Comparison of ENCODE assay signal across 23 cellular contexts in the genomic region with DNA sequence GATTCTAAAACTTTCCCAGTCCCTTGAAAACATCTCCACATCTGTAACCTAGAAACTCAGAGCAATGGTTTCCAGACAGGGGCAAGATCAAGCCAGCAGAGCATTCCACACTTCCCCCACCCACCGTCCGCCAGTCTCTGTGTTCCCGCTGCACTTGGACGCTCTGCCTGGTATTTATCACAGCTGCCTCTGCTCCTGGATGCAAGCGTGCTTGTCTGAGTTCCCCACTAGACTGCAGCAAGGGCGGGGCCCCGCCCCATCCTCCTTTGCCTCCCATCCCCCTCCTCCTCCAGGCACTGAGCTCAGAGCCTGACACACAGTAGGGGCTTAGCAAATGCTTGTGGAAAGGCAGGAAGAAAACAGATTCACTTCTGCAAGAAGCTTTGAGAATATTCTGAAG.
A peak's percentile ranks its signal among the peaks of the same experiment; 100 is the strongest.
DNase-seq lines count a peak whose midpoint lies in the region; ATAC-seq and TF ChIP-seq lines count a peak whose summit lies in the region.
"Had no signal": no experiment of that assay in that cellular context is flagged by ENCODE, and none has a peak within 500 bp of the region (broad histone marks: within the 10 kb centered on the region; RNA-seq: fewer than 3 reads in every experiment).

No MANE protein-coding gene starts in this region.

- H3K4me3 ChIP-seq in hepatocyte: no peak overlapping the region
- peak overlapping the region; percentile 9 for H3K4me3 ChIP-seq in neural cell (ENCODE audit: low read length)
- H3K4me3 ChIP-seq in lower leg skin (ENCODE audit: low read depth, poor library complexity, severe bottlenecking): no peak overlapping the region
- H3K4me3 ChIP-seq: cardiac muscle cell, coronary artery, lung, skin epidermis had no signal

- 10% methylated on average over 7 of the region's 7 CpGs for WGBS in hepatocyte (ENCODE audit: low lambda C conversion rate, missing lambda C conversion rate)
- WGBS in lower leg skin, 2 donors: 3 to 6% methylated on average over 7 of the region's 7 CpGs

- H2AFZ ChIP-seq in hepatocyte (no peak overlapping the region), neural cell (ENCODE audit: low read depth, low read length) (no peak overlapping the region)

- no peak for ATAC-seq in HG02840 (IDR thresholded peaks at IDR 0.05; ENCODE audit: low FRiP score, unreplicated experiment)

- H3K79me2 ChIP-seq in hepatocyte (no peaks in the 10 kb centered on the region), neural cell (replicated peaks; ENCODE audit: insufficient read depth, low read length) (no peaks in the 10 kb centered on the region)

- no peaks in the 10 kb centered on the region for H3K4me1 ChIP-seq in hepatocyte (ENCODE audit: insufficient read depth)

- intact Hi-C loops in lower leg skin (cut with DNase I; ENCODE audit: low total_unique reads): no loop called here

- H3K27ac ChIP-seq in hepatocyte: no peak overlapping the region
- H3K27ac ChIP-seq in neural cell (ENCODE audit: low read length): peak overlapping the region; percentile 9
- H3K27ac ChIP-seq: 22Rv1, cardiac muscle cell, coronary artery, neutrophil, skin epidermis had no signal

- H3K27me3 ChIP-seq in hepatocyte (peaks cover 33% of the 10 kb centered on the region), neural cell (ENCODE audit: insufficient read depth, low read depth, low read length) (no peaks in the 10 kb centered on the region)
- H3K27me3 ChIP-seq: cardiac muscle cell had no signal

- no peaks in the 10 kb centered on the region for H3F3A ChIP-seq in neural cell (ENCODE audit: insufficient read depth, low read length, poor library complexity, severe bottlenecking)

- H3K9ac ChIP-seq in neural cell (ENCODE audit: low read length): no peak overlapping the region

- TF ChIP-seq RAD21 in neural cell (conservative IDR thresholded peaks at IDR 0.05): no peak

- no peaks in the 10 kb centered on the region for H3K9me2 ChIP-seq in hepatocyte (replicated peaks; ENCODE audit: insufficient read depth)
- no peaks in the 10 kb centered on the region for H3K9me2 ChIP-seq in neural cell (ENCODE audit: insufficient read depth, low read length)

- H3K4me2 ChIP-seq in hepatocyte (no peak overlapping the region), neural cell (ENCODE audit: low read length) (no peak overlapping the region)

- no peak for TF ChIP-seq EP300 in neural cell (conservative IDR thresholded peaks at IDR 0.05; ENCODE audit: poor library complexity, severe bottlenecking)

- H3K9me3 ChIP-seq in hepatocyte (ENCODE audit: low read depth) (no peaks in the 10 kb centered on the region), neural cell (ENCODE audit: low read length) (no peaks in the 10 kb centered on the region)
- H3K9me3 ChIP-seq: neutrophil had no signal

- peak in 2 of 3 experiments; percentile 31 to 56 for DNase-seq in NCI-H1417 (lab: John Stamatoyannopoulos, UW)
- no peak for DNase-seq in NCI-H1417 treated with DMSO at 0.1 percent for 48 hours (lab: John Stamatoyannopoulos, UW)
- DNase-seq in NCI-H510A (lab: John Stamatoyannopoulos, UW): peak; percentile 58
- peak; percentile 18 for DNase-seq in hepatocyte (ENCODE audit: low spot score)
- no peak for DNase-seq in lower leg skin (ENCODE audit: low spot score in 2 of 2)
- no peak for DNase-seq in activated gamma-delta T cell (lab: John Stamatoyannopoulos, UW)
- DNase-seq: activated CD4-positive, alpha-beta T cell treated with anti-CD3 and anti-CD28 coated beads, Interleukin-2, amount 50 U/mL, for 1 hour; CD4-positive, alpha-beta T cell; DMS153; HCEC 1CT; IMR-90; NCI-H1105; NCI-H2029 treated with DMSO at 0.1 percent for 48 hours; NCI-H524 treated with DMSO at 0.1 percent for 48 hours; T-helper 9 cell had no signal

- H4K20me1 ChIP-seq in hepatocyte (ENCODE audit: insufficient read depth, poor library complexity, severe bottlenecking) (no peaks in the 10 kb centered on the region), neural cell (ENCODE audit: insufficient read depth) (no peaks in the 10 kb centered on the region)

- no peaks in the 10 kb centered on the region for H3K36me3 ChIP-seq in hepatocyte (replicated peaks; ENCODE audit: insufficient read depth, low read depth)
- H3K36me3 ChIP-seq in neural cell (ENCODE audit: insufficient read depth, low read length): no peaks in the 10 kb centered on the region
- H3K36me3 ChIP-seq: cardiac muscle cell, neutrophil had no signal

- TF ChIP-seq POLR2A in lower leg skin (IDR thresholded peaks at IDR 0.05): no peak

- no peak for TF ChIP-seq CTCF in hepatocyte (IDR thresholded peaks at IDR 0.05; ENCODE audit: poor library complexity)
- TF ChIP-seq CTCF in neural cell (IDR thresholded peaks at IDR 0.05; ENCODE audit: poor library complexity, severe bottlenecking): no peak
- no peak for TF ChIP-seq CTCF in lower leg skin (IDR thresholded peaks at IDR 0.05)

TF ChIP-seq in neural cell, 6 proteins besides CTCF, POLR2A, EP300 and RAD21:
- TF ChIP-seq POLR2AphosphoS5 (IDR thresholded peaks at IDR 0.05): peak; percentile 16
- no peak for TF ChIP-seq SMC3 (conservative IDR thresholded peaks at IDR 0.05; ENCODE audit: poor library complexity)

Comparison
In these comparisons a context has a peak if more than half of its experiments do, and no peak if none do; other contexts are left out.
1. DNase-seq: peak in NCI-H1417 (2 of 3), NCI-H510A (single experiment) and hepatocyte (single experiment); none in NCI-H1417 treated with DMSO at 0.1 percent for 48 hours (single experiment), lower leg skin (0 of 2) and activated gamma-delta T cell (single experiment).